ENCODE assay signal across 26 cellular contexts in the genomic region with DNA sequence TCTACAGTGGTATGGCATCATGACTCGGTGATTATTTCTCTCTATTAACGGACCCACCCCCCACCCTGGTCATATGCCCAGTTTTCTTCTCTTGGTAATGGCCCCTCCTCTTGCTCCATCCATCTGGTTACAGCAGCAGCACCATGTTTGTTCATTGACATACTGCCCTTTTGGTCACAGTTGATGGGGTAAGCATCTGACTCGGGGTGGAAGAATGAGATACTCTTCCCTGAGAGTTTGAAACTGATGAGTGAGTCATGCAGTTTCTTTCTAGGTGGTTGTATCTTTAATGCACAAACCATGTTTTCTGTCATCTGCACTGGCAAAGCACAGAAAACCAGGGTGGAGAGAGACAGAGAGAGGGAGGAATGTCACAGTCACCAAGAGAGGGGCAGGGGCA.
DNase-seq lines count a peak whose midpoint lies in the region; ATAC-seq and TF ChIP-seq lines count a peak whose summit lies in the region.
"Had no signal": no experiment of that assay in that cellular context is flagged by ENCODE, and none has a peak within 500 bp of the region (broad histone marks: within the 10 kb centered on the region; RNA-seq: fewer than 3 reads in every experiment).

No MANE protein-coding gene starts in this region.

- intact Hi-C loops in activated naive CD4-positive, alpha-beta T cell treated with anti-CD3 and anti-CD28 coated beads for 36 hours (cut with micrococcal nuclease), result no loop called here

- no peaks in the 10 kb centered on the region for H3K36me3 Mint-ChIP-seq in activated naive CD4-positive, alpha-beta T cell treated with anti-CD3 and anti-CD28 coated beads for 36 hours (ENCODE audit: low read depth)
- H3K36me3 Mint-ChIP-seq in activated naive CD4-positive, alpha-beta T cell treated with anti-CD3 and anti-CD28 coated beads, Interleukin-2, amount 10 ng/mL, durations not matched to agents 7 days and 5 days, result no peaks in the 10 kb centered on the region
- H3K36me3 Mint-ChIP-seq: CD14-positive monocyte had no signal

- H3K4me3 Mint-ChIP-seq in activated naive CD4-positive, alpha-beta T cell treated with anti-CD3 and anti-CD28 coated beads for 36 hours, result no peak overlapping the region
- H3K4me3 Mint-ChIP-seq in activated naive CD4-positive, alpha-beta T cell treated with anti-CD3 and anti-CD28 coated beads, Interleukin-2, amount 10 ng/mL, durations not matched to agents 7 days and 5 days, result no peak overlapping the region
- H3K4me3 Mint-ChIP-seq: CD14-positive monocyte; central memory CD8-positive, alpha-beta T cell; natural killer cell treated with Interleukin-12 subunit alpha and Interleukin-12 subunit beta and Interleukin-15 and Interleukin-18, amount 100 ng/mL, for 72 hours; stimulated activated naive B cell treated with anti-CD40 and anti-IgM and Interleukin-4, amounts not matched to agents 10 μg/mL and 1 μg/mL and 100 μg/mL, for 72 hours; T-helper 1 cell treated with Interleukin-12 subunit alpha and Interleukin-12 subunit beta and Interleukin-4 antibody, amounts not matched to agents 30 μg/mL and 1 μg/mL, for 36 hours had no signal

- peaks cover 7% of the 10 kb centered on the region for H3K9me3 Mint-ChIP-seq in activated naive CD4-positive, alpha-beta T cell treated with anti-CD3 and anti-CD28 coated beads for 36 hours
- H3K9me3 Mint-ChIP-seq in activated naive CD4-positive, alpha-beta T cell treated with anti-CD3 and anti-CD28 coated beads, Interleukin-2, amount 10 ng/mL, durations not matched to agents 7 days and 5 days, result no peaks in the 10 kb centered on the region

- CTCF ChIA-PET in activated naive CD4-positive, alpha-beta T cell treated with anti-CD3 and anti-CD28 coated beads for 36 hours (lab: Charles Lee), result no interaction called here
- CTCF ChIA-PET in activated naive CD4-positive, alpha-beta T cell treated with anti-CD3 and anti-CD28 coated beads, Interleukin-2, amount 10 ng/mL, durations not matched to agents 7 days and 5 days (lab: Charles Lee), result no interaction called here

- ATAC-seq in HG03196 (IDR thresholded peaks at IDR 0.05; ENCODE audit: unreplicated experiment), result no peak
- ATAC-seq: A549; K562; natural killer cell treated with Interleukin-12 subunit alpha and Interleukin-12 subunit beta and Interleukin-15 and Interleukin-18, amount 100 ng/mL, for 72 hours; sciatic nerve; stimulated activated naive B cell treated with anti-CD40 and anti-IgM and Interleukin-4, amounts not matched to agents 10 μg/mL and 1 μg/mL and 100 μg/mL, for 72 hours had no signal

- peaks cover 16% of the 10 kb centered on the region for H3K27me3 Mint-ChIP-seq in activated naive CD4-positive, alpha-beta T cell treated with anti-CD3 and anti-CD28 coated beads for 36 hours (ENCODE audit: low read depth)
- no peaks in the 10 kb centered on the region for H3K27me3 Mint-ChIP-seq in activated naive CD4-positive, alpha-beta T cell treated with anti-CD3 and anti-CD28 coated beads, Interleukin-2, amount 10 ng/mL, durations not matched to agents 7 days and 5 days

- DNase-seq in activated naive CD4-positive, alpha-beta T cell treated with anti-CD3 and anti-CD28 coated beads for 36 hours, result peak; percentile 11
- no peak for DNase-seq in activated naive CD4-positive, alpha-beta T cell treated with anti-CD3 and anti-CD28 coated beads, Interleukin-2, amount 10 ng/mL, durations not matched to agents 7 days and 5 days
- DNase-seq in amniotic epithelial cell (ENCODE audit: low read depth) (peak; percentile 46), fibroblast of the conjunctiva (ENCODE audit: low read depth) (peak; percentile 9), retinal pigment epithelial cell (ENCODE audit: low read depth) (peak; percentile 7), MV-4-11 (lab: John Stamatoyannopoulos, UW) (no peak), SW 1271 (lab: John Stamatoyannopoulos, UW) (no peak)
- DNase-seq: activated CD4-positive, alpha-beta T cell treated with anti-CD3 and anti-CD28 coated beads, Interleukin-2, amount 50 U/mL, for 1 hour; activated gamma-delta T cell treated with Interleukin-2 at 50 U/mL for 16 hours; anterior cingulate cortex; DMS 273 treated with DMSO at 0.1 percent for 48 hours; GDM1; hypothalamus; NCI-H1694; Peyer's patch; stimulated activated CD4-positive, alpha-beta T cell treated with anti-CD3 and anti-CD28 coated beads, Interleukin-1b, Interleukin-23, amount 100 ng/mL, for 48 hours; stimulated activated naive B cell treated with anti-CD40 and anti-IgM and Interleukin-4, amounts not matched to agents 10 μg/mL and 1 μg/mL and 100 μg/mL, for 72 hours had no signal

- no peak overlapping the region for H3K27ac Mint-ChIP-seq in activated naive CD4-positive, alpha-beta T cell treated with anti-CD3 and anti-CD28 coated beads for 36 hours
- no peak overlapping the region for H3K27ac Mint-ChIP-seq in activated naive CD4-positive, alpha-beta T cell treated with anti-CD3 and anti-CD28 coated beads, Interleukin-2, amount 10 ng/mL, durations not matched to agents 7 days and 5 days
- H3K27ac Mint-ChIP-seq: CD14-positive monocyte; natural killer cell treated with Interleukin-12 subunit alpha and Interleukin-12 subunit beta and Interleukin-15 and Interleukin-18, amount 100 ng/mL, for 72 hours; stimulated activated naive B cell treated with anti-CD40 and anti-IgM and Interleukin-4, amounts not matched to agents 10 μg/mL and 1 μg/mL and 100 μg/mL, for 72 hours; T-helper 1 cell treated with Interleukin-12 subunit alpha and Interleukin-12 subunit beta and Interleukin-4 antibody, amounts not matched to agents 30 μg/mL and 1 μg/mL, for 36 hours had no signal

- TF ChIP-seq CTCF in retinal pigment epithelial cell (conservative IDR thresholded peaks at IDR 0.05; ENCODE audit: low read depth, low read length), result no peak

- no peaks in the 10 kb centered on the region for H3K4me1 Mint-ChIP-seq in activated naive CD4-positive, alpha-beta T cell treated with anti-CD3 and anti-CD28 coated beads for 36 hours (ENCODE audit: low read depth)
- H3K4me1 Mint-ChIP-seq in activated naive CD4-positive, alpha-beta T cell treated with anti-CD3 and anti-CD28 coated beads, Interleukin-2, amount 10 ng/mL, durations not matched to agents 7 days and 5 days, result no peaks in the 10 kb centered on the region
- H3K4me1 Mint-ChIP-seq: CD14-positive monocyte; central memory CD8-positive, alpha-beta T cell; stimulated activated naive B cell treated with anti-CD40 and anti-IgM and Interleukin-4, amounts not matched to agents 10 μg/mL and 1 μg/mL and 100 μg/mL, for 72 hours had no signal

- no peak overlapping the region for H3K4me3 ChIP-seq in retinal pigment epithelial cell (ENCODE audit: low read length)
- H3K4me3 ChIP-seq: A549, K562, Peyer's patch, SJSA1 had no signal

Comparison
In these comparisons a context has a peak if more than half of its experiments do, and no peak if none do; other contexts are left out.
1. DNase-seq: peak in activated naive CD4-positive, alpha-beta T cell treated with anti-CD3 and anti-CD28 coated beads for 36 hours (single experiment), amniotic epithelial cell (single experiment), fibroblast of the conjunctiva (single experiment) and retinal pigment epithelial cell (single experiment); none in activated naive CD4-positive, alpha-beta T cell treated with anti-CD3 and anti-CD28 coated beads, Interleukin-2, amount 10 ng/mL, durations not matched to agents 7 days and 5 days (single experiment), MV-4-11 (single experiment) and SW 1271 (0 of 2).